ENCODE assay signal across 8 cellular contexts in the genomic region with DNA sequence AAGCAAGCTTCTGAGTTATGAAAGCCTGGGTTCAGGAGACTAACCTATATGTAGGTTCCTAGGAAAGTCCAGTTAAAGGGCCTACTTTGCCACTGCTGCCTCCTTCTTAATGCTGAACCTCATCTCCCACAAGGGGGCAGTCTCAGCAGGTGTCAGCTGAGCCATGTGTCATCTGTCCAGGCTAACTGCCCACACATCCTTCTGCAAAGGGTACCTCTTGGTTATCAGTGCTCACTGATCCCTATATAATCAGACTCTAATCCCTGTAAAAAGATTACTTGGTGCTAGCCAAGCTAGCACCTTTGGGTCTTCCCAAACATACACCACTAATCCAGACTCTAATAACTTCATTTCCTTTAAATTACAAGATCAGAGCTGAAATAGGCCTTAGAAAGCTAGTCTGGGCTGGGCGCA. TPM values are rescaled to one million over a fixed set of nuclear protein-coding genes. Genes with fewer than 3 reads are reported as not detected.
A peak's percentile ranks its signal among the peaks of the same experiment; 100 is the strongest.
DNase-seq lines count a peak whose midpoint lies in the region; ATAC-seq and TF ChIP-seq lines count a peak whose summit lies in the region.

No MANE protein-coding gene starts in this region.

- ATAC-seq in foreskin keratinocyte (peak; percentile 73), HG02623 (IDR thresholded peaks at IDR 0.05; ENCODE audit: unreplicated experiment) (no peak), HG03439 (IDR thresholded peaks at IDR 0.05; ENCODE audit: unreplicated experiment) (no peak)

- H3K4me1 Mint-ChIP-seq in activated T-helper 2 cell treated with anti-CD3 and anti-CD28 coated beads, Interferon-gamma antibody, Interleukin-2, Interleukin-4, amounts not matched to agents 10 μg/mL and 5 μg/mL and 100 μg/mL, durations not matched to agents 14 hours and 24 hours and 36 hours (ENCODE audit: low read depth), result peaks cover 21% of the 10 kb centered on the region

- intact Hi-C loops in activated T-helper 2 cell treated with anti-CD3 and anti-CD28 coated beads, Interferon-gamma antibody, Interleukin-2, Interleukin-4, amounts not matched to agents 10 μg/mL and 5 μg/mL and 100 μg/mL, durations not matched to agents 14 hours and 24 hours and 36 hours (cut with micrococcal nuclease), result loop anchor here (1.0 kb wide), 1 partner anchor 58 kb away; no protein-coding TSS in a partner anchor

- no peak overlapping the region for H3K4me3 Mint-ChIP-seq in activated T-helper 2 cell treated with anti-CD3 and anti-CD28 coated beads, Interferon-gamma antibody, Interleukin-2, Interleukin-4, amounts not matched to agents 10 μg/mL and 5 μg/mL and 100 μg/mL, durations not matched to agents 14 hours and 24 hours and 36 hours (ENCODE audit: low read depth)

- H3K9me3 Mint-ChIP-seq in activated T-helper 2 cell treated with anti-CD3 and anti-CD28 coated beads, Interferon-gamma antibody, Interleukin-2, Interleukin-4, amounts not matched to agents 10 μg/mL and 5 μg/mL and 100 μg/mL, durations not matched to agents 14 hours and 24 hours and 36 hours, result no peaks in the 10 kb centered on the region

- DNase-seq in DMS153 (lab: John Stamatoyannopoulos, UW) (peak; percentile 40), HuH-7 (ENCODE audit: low spot score) (peak; percentile 58), RPMI8226 (peak; percentile 79), foreskin keratinocyte (no peak), pons (ENCODE audit: low spot score) (peak; percentile 74)
- peak; percentile 45 for DNase-seq in activated T-helper 2 cell treated with anti-CD3 and anti-CD28 coated beads, Interferon-gamma antibody, Interleukin-2, Interleukin-4, amounts not matched to agents 10 μg/mL and 5 μg/mL and 100 μg/mL, durations not matched to agents 14 hours and 24 hours and 36 hours (ENCODE audit: low spot score)

- H3K27me3 Mint-ChIP-seq in activated T-helper 2 cell treated with anti-CD3 and anti-CD28 coated beads, Interferon-gamma antibody, Interleukin-2, Interleukin-4, amounts not matched to agents 10 μg/mL and 5 μg/mL and 100 μg/mL, durations not matched to agents 14 hours and 24 hours and 36 hours (ENCODE audit: low read depth), result no peaks in the 10 kb centered on the region

- peak; percentile 74 for TF ChIP-seq CTCF in foreskin keratinocyte (conservative IDR thresholded peaks at IDR 0.05)

- H3K4me1 ChIP-seq in foreskin keratinocyte, result no peaks in the 10 kb centered on the region

- H3K36me3 Mint-ChIP-seq in activated T-helper 2 cell treated with anti-CD3 and anti-CD28 coated beads, Interferon-gamma antibody, Interleukin-2, Interleukin-4, amounts not matched to agents 10 μg/mL and 5 μg/mL and 100 μg/mL, durations not matched to agents 14 hours and 24 hours and 36 hours (ENCODE audit: low read depth), result peaks cover 88% of the 10 kb centered on the region

- H3K27me3 ChIP-seq in foreskin keratinocyte, result no peaks in the 10 kb centered on the region

- H3K27ac ChIP-seq in foreskin keratinocyte, result no peak overlapping the region

- H3K27ac Mint-ChIP-seq in activated T-helper 2 cell treated with anti-CD3 and anti-CD28 coated beads, Interferon-gamma antibody, Interleukin-2, Interleukin-4, amounts not matched to agents 10 μg/mL and 5 μg/mL and 100 μg/mL, durations not matched to agents 14 hours and 24 hours and 36 hours, result peak overlapping the region; percentile 34

RNA-seq across cellular contexts. Expression of a gene that starts 9.0 kb away (rescaled TPM):
- total RNA-seq in activated T-helper 2 cell treated with anti-CD3 and anti-CD28 coated beads, Interferon-gamma antibody, Interleukin-2, Interleukin-4, amounts not matched to agents 10 μg/mL and 5 μg/mL and 100 μg/mL, durations not matched to agents 14 hours and 24 hours and 36 hours, result 703 and 712 TPM in 2 replicates
- 680 and 737 TPM in 2 replicates for total RNA-seq in foreskin keratinocyte
- 906 and 916 TPM in 2 replicates for polyA plus RNA-seq in foreskin keratinocyte

RNA-seq across cellular contexts. Expression of a gene that starts 12.5 kb away (rescaled TPM):
- total RNA-seq in activated T-helper 2 cell treated with anti-CD3 and anti-CD28 coated beads, Interferon-gamma antibody, Interleukin-2, Interleukin-4, amounts not matched to agents 10 μg/mL and 5 μg/mL and 100 μg/mL, durations not matched to agents 14 hours and 24 hours and 36 hours, result 8.0 and 9.4 TPM in 2 replicates
- total RNA-seq in foreskin keratinocyte, result 10.5 and 12.4 TPM in 2 replicates
- polyA plus RNA-seq in foreskin keratinocyte, result 6.4 and 7.7 TPM in 2 replicates

RNA-seq across cellular contexts. Expression of a gene that starts 12.8 kb away (rescaled TPM):
- total RNA-seq in activated T-helper 2 cell treated with anti-CD3 and anti-CD28 coated beads, Interferon-gamma antibody, Interleukin-2, Interleukin-4, amounts not matched to agents 10 μg/mL and 5 μg/mL and 100 μg/mL, durations not matched to agents 14 hours and 24 hours and 36 hours, result 3.5 and 4.0 TPM in 2 replicates
- total RNA-seq in foreskin keratinocyte, result 1.7 and 2.3 TPM in 2 replicates
- 1.2 and 1.4 TPM in 2 replicates for polyA plus RNA-seq in foreskin keratinocyte

RNA-seq across cellular contexts. Expression of a gene that starts 21.7 kb away (rescaled TPM):
- total RNA-seq in activated T-helper 2 cell treated with anti-CD3 and anti-CD28 coated beads, Interferon-gamma antibody, Interleukin-2, Interleukin-4, amounts not matched to agents 10 μg/mL and 5 μg/mL and 100 μg/mL, durations not matched to agents 14 hours and 24 hours and 36 hours, result 2.3 and 2.9 TPM in 2 replicates
- total RNA-seq in foreskin keratinocyte, result 2.0 and 2.2 TPM in 2 replicates
- 1.4 and 1.5 TPM in 2 replicates for polyA plus RNA-seq in foreskin keratinocyte

RNA-seq across cellular contexts. Expression of a gene that starts 38.0 kb away (rescaled TPM):
- 191 and 210 TPM in 2 replicates for total RNA-seq in activated T-helper 2 cell treated with anti-CD3 and anti-CD28 coated beads, Interferon-gamma antibody, Interleukin-2, Interleukin-4, amounts not matched to agents 10 μg/mL and 5 μg/mL and 100 μg/mL, durations not matched to agents 14 hours and 24 hours and 36 hours
- 144 and 153 TPM in 2 replicates for total RNA-seq in foreskin keratinocyte
- polyA plus RNA-seq in foreskin keratinocyte, result 142 and 150 TPM in 2 replicates

Comparison
In these comparisons a context has a peak if more than half of its experiments do, and no peak if none do; other contexts are left out.
1. DNase-seq: peak in DMS153 (single experiment), HuH-7 (single experiment), RPMI8226 (single experiment), activated T-helper 2 cell treated with anti-CD3 and anti-CD28 coated beads, Interferon-gamma antibody, Interleukin-2, Interleukin-4, amounts not matched to agents 10 μg/mL and 5 μg/mL and 100 μg/mL, durations not matched to agents 14 hours and 24 hours and 36 hours (single experiment) and pons (single experiment); none in foreskin keratinocyte (0 of 2).